In the genomic region with DNA sequence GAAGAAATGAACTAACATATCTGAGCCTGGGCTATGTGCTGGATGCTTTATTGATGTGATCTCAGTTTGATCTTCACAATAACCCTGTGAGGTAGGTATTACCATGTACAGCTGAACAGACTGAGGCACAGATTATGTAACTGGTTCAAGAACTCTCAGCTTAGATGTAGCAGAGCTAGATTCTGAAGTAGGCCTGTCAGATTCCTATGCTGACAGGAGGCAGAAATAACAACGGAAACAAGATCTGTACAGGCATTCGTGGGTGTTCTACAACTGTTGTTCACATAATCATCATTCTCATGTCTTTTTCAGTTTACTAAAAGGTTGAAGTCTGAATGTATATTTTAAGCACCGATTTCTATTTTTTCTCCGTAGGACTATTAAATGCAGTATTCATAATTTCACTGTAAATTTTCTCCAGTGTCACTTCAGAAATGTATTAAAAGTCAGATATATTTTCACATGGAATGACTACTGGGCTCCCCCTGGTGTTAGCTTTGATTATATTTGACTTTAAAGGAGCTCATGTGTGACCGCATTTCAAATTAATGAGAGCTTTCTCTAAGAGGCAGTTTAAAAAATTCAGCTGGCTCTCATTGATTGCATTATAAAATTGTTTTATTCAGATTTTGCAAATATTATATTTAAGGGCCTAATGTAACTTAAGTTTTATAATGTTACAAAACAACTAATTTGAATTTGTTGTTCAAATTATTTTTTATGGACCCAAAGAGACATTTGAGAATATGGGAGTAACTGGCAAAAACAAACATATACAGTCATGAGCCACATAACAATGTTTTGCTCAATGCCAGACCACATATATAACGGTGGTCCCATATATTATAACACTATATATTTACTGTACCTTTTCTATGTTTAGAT, we compare ENCODE assay signal across 1 cellular context.
TF ChIP-seq lines count a peak whose summit lies in the region.

No MANE protein-coding gene starts in this region.

TF ChIP-seq in endothelial cell of umbilical vein, 7 proteins besides CTCF, POLR2A, EP300 and RAD21 (continued from another document):
- TF ChIP-seq EZH2 (IDR thresholded peaks at IDR 0.05; ENCODE audit: borderline replicate concordance, low read depth, low read length, severe bottlenecking): no peak
TF ChIP-seq in endothelial cell of umbilical vein: peak in this region for 0.
